ENCODE assay signal across 8 cellular contexts in the genomic region with DNA sequence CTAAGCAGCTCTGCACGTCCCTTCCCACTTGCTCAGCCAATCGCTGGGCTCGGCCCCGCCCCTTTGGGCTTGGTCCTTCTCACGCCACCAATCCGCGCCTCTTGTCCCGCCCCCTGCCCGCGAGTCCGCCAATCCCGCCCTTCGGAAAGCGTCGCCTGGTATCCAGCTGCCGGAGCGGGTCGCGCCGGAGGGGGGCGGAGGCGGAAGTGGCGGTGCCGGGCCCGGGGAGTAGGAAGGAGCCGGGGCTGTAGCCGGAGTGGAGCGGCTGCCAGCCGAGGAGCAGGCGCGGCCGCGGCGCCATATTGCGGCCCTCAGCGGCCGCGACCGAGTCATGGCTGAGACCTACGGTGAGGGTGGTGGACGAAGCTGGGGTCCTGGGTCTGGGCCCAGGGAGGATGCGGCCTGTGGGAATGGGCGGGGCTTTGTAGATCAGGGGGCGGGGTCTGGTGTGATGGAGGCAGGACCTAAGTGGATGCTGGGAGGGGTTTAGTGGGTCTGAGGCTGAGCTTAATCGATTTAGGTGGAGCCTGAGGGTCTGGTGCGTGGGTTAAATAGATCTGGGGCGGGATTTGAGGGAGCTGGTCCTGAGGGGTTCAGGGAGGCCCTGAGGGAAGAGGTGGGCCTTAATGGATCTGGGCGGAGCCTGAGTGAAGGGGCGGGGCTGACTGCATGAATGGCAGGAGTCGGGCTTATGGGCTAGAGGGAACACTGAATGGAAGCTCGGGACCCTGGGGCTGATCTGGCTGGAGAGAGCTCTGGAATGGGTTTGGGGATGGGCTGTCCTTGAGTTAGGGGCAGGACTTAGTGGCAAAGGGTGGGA. TPM values are rescaled to one million over a fixed set of nuclear protein-coding genes. Genes with fewer than 3 reads are reported as not detected.
DNase-seq lines count a peak whose midpoint lies in the region; TF ChIP-seq lines count a peak whose summit lies in the region.

A gene with protein sequence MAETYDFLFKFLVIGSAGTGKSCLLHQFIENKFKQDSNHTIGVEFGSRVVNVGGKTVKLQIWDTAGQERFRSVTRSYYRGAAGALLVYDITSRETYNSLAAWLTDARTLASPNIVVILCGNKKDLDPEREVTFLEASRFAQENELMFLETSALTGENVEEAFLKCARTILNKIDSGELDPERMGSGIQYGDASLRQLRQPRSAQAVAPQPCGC (plus strand): TSS at position 203 of the 820 bp plus-strand sequence. CDS start 129 bp downstream, at position 332.

- H3K4me3 Mint-ChIP-seq in nephron: peak within 1 kb of the TSS; percentile 86 to 91 (median 87)
- H3K4me3 Mint-ChIP-seq in stimulated activated naive CD8-positive, alpha-beta T cell treated with anti-CD3 and anti-CD28 coated beads, Interleukin-15, Interleukin-2, amounts not matched to agents 100 ng/mL and 50 ng/mL, for 24 hours: peak within 1 kb of the TSS; percentile 93

- DNase-seq in ELF-1 (ENCODE audit: low read depth, low spot score) (peak; percentile 100), H7 (peak; percentile 98), M059J (ENCODE audit: low read depth) (peak; percentile 100), SHP77 (lab: John Stamatoyannopoulos, UW) (peak; percentile 100), fibroblast of pulmonary artery (ENCODE audit: low read depth) (peak; percentile 100)
- peak; percentile 100 for DNase-seq in activated effector memory CD4-positive, alpha-beta T cell treated with Interleukin-2 at 50 U/mL for 16 hours

- peaks cover 5% of the 10 kb centered on the region for H3K27me3 Mint-ChIP-seq in nephron (ENCODE audit: low read depth)
- H3K27me3 Mint-ChIP-seq in stimulated activated naive CD8-positive, alpha-beta T cell treated with anti-CD3 and anti-CD28 coated beads, Interleukin-15, Interleukin-2, amounts not matched to agents 100 ng/mL and 50 ng/mL, for 24 hours: no peaks in the 10 kb centered on the region

- TF ChIP-seq CTCF in fibroblast of pulmonary artery (IDR thresholded peaks at IDR 0.05; ENCODE audit: low read length, missing control alignments) (no peak), nephron (IDR thresholded peaks at IDR 0.05; ENCODE audit: unreplicated experiment in 3 of 3) (no peak)

- peaks cover 14% of the 10 kb centered on the region for H3K4me1 Mint-ChIP-seq in nephron
- peaks cover 67% of the 10 kb centered on the region for H3K4me1 Mint-ChIP-seq in stimulated activated naive CD8-positive, alpha-beta T cell treated with anti-CD3 and anti-CD28 coated beads, Interleukin-15, Interleukin-2, amounts not matched to agents 100 ng/mL and 50 ng/mL, for 24 hours (ENCODE audit: low read depth)

- H3K27ac Mint-ChIP-seq in nephron: peak within 1 kb of the TSS; percentile 97 to 100 (median 100)
- peak within 1 kb of the TSS; percentile 98 for H3K27ac Mint-ChIP-seq in stimulated activated naive CD8-positive, alpha-beta T cell treated with anti-CD3 and anti-CD28 coated beads, Interleukin-15, Interleukin-2, amounts not matched to agents 100 ng/mL and 50 ng/mL, for 24 hours

- H3K36me3 Mint-ChIP-seq in nephron (ENCODE audit: low read depth): no peaks in the 10 kb centered on the region
- peaks cover 26% of the 10 kb centered on the region for H3K36me3 Mint-ChIP-seq in stimulated activated naive CD8-positive, alpha-beta T cell treated with anti-CD3 and anti-CD28 coated beads, Interleukin-15, Interleukin-2, amounts not matched to agents 100 ng/mL and 50 ng/mL, for 24 hours (ENCODE audit: low read depth)

- no peaks in the 10 kb centered on the region for H3K27me3 ChIP-seq in H7 (ENCODE audit: control insufficient read depth, insufficient read depth, low read length)

- no peaks in the 10 kb centered on the region for H3K9me3 Mint-ChIP-seq in nephron
- H3K9me3 Mint-ChIP-seq in stimulated activated naive CD8-positive, alpha-beta T cell treated with anti-CD3 and anti-CD28 coated beads, Interleukin-15, Interleukin-2, amounts not matched to agents 100 ng/mL and 50 ng/mL, for 24 hours: no peaks in the 10 kb centered on the region

- H3K36me3 ChIP-seq in H7 (replicated peaks; ENCODE audit: control insufficient read depth, insufficient read depth, low read length): no peaks in the 10 kb centered on the region

- H3K4me3 ChIP-seq in H7 (ENCODE audit: insufficient read depth, low read depth, low read length): peak within 1 kb of the TSS; percentile 80
- H3K4me3 ChIP-seq in fibroblast of pulmonary artery (replicated peaks; ENCODE audit: low read depth, low read length): peak within 1 kb of the TSS; percentile 74

RNA-seq across cellular contexts. Expression of the gene that starts here (rescaled TPM):
- 23.8 and 26.4 TPM in 2 replicates for total RNA-seq in H7 (2014; rRNA removed; shearing (Covaris generic))
- 13.2 and 34.2 TPM in 2 replicates for total RNA-seq in M059J (2014; rRNA removed; shearing (Covaris generic))

Comparison
In these comparisons a context has a peak if more than half of its experiments do, and no peak if none do; other contexts are left out.
1. Peak in every context shown above with its lines: DNase-seq and H3K4me3 ChIP-seq.